ENCODE assay signal across 9 cellular contexts in genomic region chr17:72726936-72727335, GRCh38.
DNase-seq lines count a peak whose midpoint lies in the region; ATAC-seq and TF ChIP-seq lines count a peak whose summit lies in the region.
"Had no signal": no experiment of that assay in that cellular context is flagged by ENCODE, and none has a peak within 500 bp of the region (broad histone marks: within the 10 kb centered on the region; RNA-seq: fewer than 3 reads in every experiment).

No MANE protein-coding gene starts in this region.

- ATAC-seq in HG03139 (IDR thresholded peaks at IDR 0.05; ENCODE audit: unreplicated experiment) (peak; percentile 93), left cardiac atrium (no peak)

- H3K9ac ChIP-seq in fibroblast of lung (ENCODE audit: insufficient read depth, low read length): no peak overlapping the region

- no peaks in the 10 kb centered on the region for H4K20me1 ChIP-seq in fibroblast of lung (ENCODE audit: control insufficient read depth, extremely low read depth, insufficient read depth, low read length)

- intact Hi-C loops in CD4-positive, alpha-beta memory T cell (cut with micrococcal nuclease): loop anchor here (1.0 to 5.0 kb wide), 7 partner anchors 167 to 643 kb away; partner anchors contain the start of gene SLC39A11
- intact Hi-C loops in sigmoid colon (cut with DNase I): loop anchor here (10.0 kb wide), 1 partner anchor 508 kb away; a partner anchor contains a TSS
- intact Hi-C loops in left cardiac atrium (cut with DNase I): loop anchor here (2.0 to 10.0 kb wide), 6 partner anchors 162 to 648 kb away; no protein-coding TSS in a partner anchor

- H3K36me3 ChIP-seq in CD4-positive, alpha-beta memory T cell (ENCODE audit: insufficient read depth, low read length): no peaks in the 10 kb centered on the region
- no peaks in the 10 kb centered on the region for H3K36me3 ChIP-seq in fibroblast of lung (ENCODE audit: control insufficient read depth, insufficient read depth, low read length)
- H3K36me3 ChIP-seq in sigmoid colon: no peaks in the 10 kb centered on the region

- whole genome bisulfite sequencing in sigmoid colon, 2 donors: 49 to 74% methylated on average over 9 of the region's 9 CpGs

- no peaks in the 10 kb centered on the region for H3K79me2 ChIP-seq in fibroblast of lung (ENCODE audit: control insufficient read depth, insufficient read depth, low read length)

- CTCF ChIA-PET in CD4-positive, alpha-beta memory T cell (lab: Charles Lee; ENCODE audit: partially characterized antibody): interaction anchor here (0.7 to 6.9 kb wide), 74 partner anchors 8 to 1448 kb away, joined by 3 to 206 read pairs (median 4); partner anchors contain the start of genes COG1, SLC39A11 and SSTR2

- H3K36me3 Mint-ChIP-seq in CD4-positive, alpha-beta memory T cell: no peaks in the 10 kb centered on the region

- H3K27me3 Mint-ChIP-seq in CD4-positive, alpha-beta memory T cell: no peaks in the 10 kb centered on the region

- POLR2A ChIA-PET in CD4-positive, alpha-beta memory T cell (lab: Charles Lee; ENCODE audit: partially characterized antibody): interaction anchor here (0.7 to 2.8 kb wide), 18 partner anchors 8 to 643 kb away, joined by 3 to 18 read pairs (median 4); partner anchors contain the start of genes COG1 and SLC39A11

- TF ChIP-seq EP300 in sigmoid colon (IDR thresholded peaks at IDR 0.05): no peak

- peak overlapping the region; percentile 42 for H3K27ac ChIP-seq in CD4-positive, alpha-beta memory T cell (ENCODE audit: low read depth, low read length)
- no peak overlapping the region for H3K27ac ChIP-seq in fibroblast of lung (ENCODE audit: insufficient read depth, low read length)
- H3K27ac ChIP-seq in sigmoid colon: no peak overlapping the region
- H3K27ac ChIP-seq: epithelial cell of prostate had no signal

- TF ChIP-seq POLR2A in GM19193 (IDR thresholded peaks at IDR 0.05; ENCODE audit: extremely low read depth, insufficient read depth, insufficient read length) (peak; percentile 34), Raji (IDR thresholded peaks at IDR 0.05; ENCODE audit: insufficient read depth, low read depth, low read length) (peak; percentile 45; the same call in 1 of the 2 replicates), sigmoid colon (IDR thresholded peaks at IDR 0.05) (no peak)

- H3K27ac Mint-ChIP-seq in CD4-positive, alpha-beta memory T cell: peak overlapping the region; percentile 57 to 98 (median 95)

- H3K27me3 ChIP-seq in CD4-positive, alpha-beta memory T cell (ENCODE audit: insufficient read depth, low read length): no peaks in the 10 kb centered on the region
- H3K27me3 ChIP-seq in fibroblast of lung (ENCODE audit: control insufficient read depth, insufficient read depth, low read length): no peaks in the 10 kb centered on the region
- H3K27me3 ChIP-seq in sigmoid colon: no peaks in the 10 kb centered on the region

- H3K4me1 ChIP-seq in CD4-positive, alpha-beta memory T cell (ENCODE audit: insufficient read depth, low read length): peaks cover 29% of the 10 kb centered on the region
- H3K4me1 ChIP-seq in fibroblast of lung (ENCODE audit: control insufficient read depth, extremely low read depth, insufficient read depth, low read length) (no peaks in the 10 kb centered on the region), sigmoid colon (no peaks in the 10 kb centered on the region)

- DNase-seq in CD4-positive, alpha-beta memory T cell: peak; percentile 35 to 56 (median 44)
- DNase-seq in fibroblast of lung (ENCODE audit: low read depth in 2 of 2) (peak; percentile 27 to 34), sigmoid colon (no peak), left cardiac atrium (no peak)
- DNase-seq in effector CD8-positive, alpha-beta T cell (lab: John Stamatoyannopoulos, UW): no peak

- TF ChIP-seq CTCF in fibroblast of lung (conservative IDR thresholded peaks at IDR 0.05 in 1 of 2, IDR thresholded peaks at IDR 0.05 in 1 of 2; ENCODE audit: low read depth in 1 of 2, low read length in 2 of 2) (no peak), sigmoid colon (IDR thresholded peaks at IDR 0.05) (no peak)

- H3K4me1 Mint-ChIP-seq in CD4-positive, alpha-beta memory T cell: peaks cover 22 to 35% (median 29%) of the 10 kb centered on the region in 4 donors

- no peaks in the 10 kb centered on the region for H3K9me3 ChIP-seq in CD4-positive, alpha-beta memory T cell (ENCODE audit: control insufficient read depth in 1 of 2, low read length in 2 of 2)
- H3K9me3 ChIP-seq in fibroblast of lung (ENCODE audit: control insufficient read depth, insufficient read depth, low read depth, low read length): no peaks in the 10 kb centered on the region
- H3K9me3 ChIP-seq in sigmoid colon: no peaks in the 10 kb centered on the region

- H3K4me3 Mint-ChIP-seq in CD4-positive, alpha-beta memory T cell: peak overlapping the region; percentile 85 to 94 (median 88)

- H3K4me2 ChIP-seq in fibroblast of lung (ENCODE audit: extremely low read depth, insufficient read depth, low read length): no peak overlapping the region

- peak overlapping the region in 1 of 2 donors; percentile 40 for H3K4me3 ChIP-seq in CD4-positive, alpha-beta memory T cell (ENCODE audit: low read length in 2 of 2)
- H3K4me3 ChIP-seq in fibroblast of lung (replicated peaks in 1 of 4; ENCODE audit: control extremely low read depth in 1 of 4, insufficient read depth in 1 of 4, low read depth in 3 of 4, low read length in 4 of 4) (no peak overlapping the region), sigmoid colon (no peak overlapping the region)

- H2AFZ ChIP-seq in fibroblast of lung (ENCODE audit: low read length): no peak overlapping the region

- no peaks in the 10 kb centered on the region for H3K9me3 Mint-ChIP-seq in CD4-positive, alpha-beta memory T cell

Comparison
In these comparisons a context has a peak if more than half of its experiments do, and no peak if none do; other contexts are left out.
1. DNase-seq: peak in CD4-positive, alpha-beta memory T cell (5 of 5) and fibroblast of lung (2 of 2); none in effector CD8-positive, alpha-beta T cell (single experiment), sigmoid colon (single experiment) and left cardiac atrium (single experiment).
2. POLR2A ChIP-seq: peak in GM19193 (single experiment) and Raji (single experiment); none in sigmoid colon (0 of 2).